In genomic region chr2:234467289-234467688, GRCh38 we compare ENCODE assay signal across 19 cellular contexts. TPM values are rescaled to one million over a fixed set of nuclear protein-coding genes. Genes with fewer than 3 reads are reported as not detected.
DNase-seq lines count a peak whose midpoint lies in the region; ATAC-seq, FAIRE-seq and TF ChIP-seq lines count a peak whose summit lies in the region.
"Had no signal": no experiment of that assay in that cellular context is flagged by ENCODE, and none has a peak within 500 bp of the region (broad histone marks: within the 10 kb centered on the region; RNA-seq: fewer than 3 reads in every experiment).

No MANE protein-coding gene starts in this region.

- POLR2A ChIA-PET in HepG2 (lab: Yijun Ruan, JAX), result no interaction called here

- H3K27ac ChIP-seq in HepG2 (ENCODE audit: extremely low read length, insufficient read depth, low read length) (no peak overlapping the region), right lobe of liver (no peak overlapping the region), prostate gland (no peak overlapping the region)
- H3K27ac ChIP-seq: esophagus muscularis mucosa, thoracic aorta had no signal

- no peak overlapping the region for H3K9ac ChIP-seq in HepG2 (ENCODE audit: insufficient read depth, low read depth, low read length)

- intact Hi-C loops in HepG2 (cut with micrococcal nuclease; ENCODE audit: unreplicated experiment), result no loop called here
- intact Hi-C loops in right lobe of liver (cut with DNase I), result no loop called here
- intact Hi-C loops in prostate gland (cut with DNase I), result no loop called here

- TF ChIP-seq EP300 in HepG2 (IDR thresholded peaks at IDR 0.05; ENCODE audit: low read depth in 2 of 2, low read length in 2 of 2) (no peak), HepG2 (CRISPR knock-in tag; IDR thresholded peaks at IDR 0.05; ENCODE audit: borderline replicate concordance) (no peak)

- DNase-seq in HepG2 (ENCODE audit: low spot score) (no peak), right lobe of liver (no peak), T-helper 17 cell (no peak), fibroblast of peridontal ligament (ENCODE audit: extremely low read depth) (peak; percentile 66), A172 (ENCODE audit: low spot score) (no peak), prostate gland (ENCODE audit: low spot score) (no peak), dedifferentiated amniotic fluid mesenchymal stem cell (ENCODE audit: extremely low spot score) (no peak)
- DNase-seq: activated CD4-positive, alpha-beta T cell treated with anti-CD3 and anti-CD28 coated beads, Interleukin-2, amount 10 ng/mL, durations not matched to agents 7 days and 5 days; activated T-cell treated with anti-CD3 and anti-CD28 coated beads, Interleukin-2, amount 50 U/mL, for 24 hours; amniotic stem cell; cortex of kidney; left ventricle myocardium superior; naive B cell; NCI-H1048; SIG-M5; T-helper 9 cell had no signal

- no peaks in the 10 kb centered on the region for H3K36me3 ChIP-seq in HepG2 (replicated peaks in 1 of 2; ENCODE audit: control insufficient read depth in 1 of 2, insufficient read depth in 2 of 2, low read length in 2 of 2)
- H3K36me3 ChIP-seq in right lobe of liver, result no peaks in the 10 kb centered on the region
- no peaks in the 10 kb centered on the region for H3K36me3 ChIP-seq in prostate gland
- H3K36me3 ChIP-seq: esophagus muscularis mucosa, thoracic aorta had no signal

- no peak for TF ChIP-seq POLR2A in HepG2 (IDR thresholded peaks at IDR 0.05; ENCODE audit: insufficient read depth in 1 of 2, low read depth in 2 of 2, low read length in 2 of 2)
- TF ChIP-seq POLR2A in right lobe of liver (IDR thresholded peaks at IDR 0.05), result no peak
- TF ChIP-seq POLR2A in prostate gland (IDR thresholded peaks at IDR 0.05), result no peak

- peaks cover 43% of the 10 kb centered on the region for H3K4me1 Mint-ChIP-seq in T-helper 17 cell

- H4K20me1 ChIP-seq in HepG2 (ENCODE audit: insufficient read depth, low read length), result no peaks in the 10 kb centered on the region

- BruUV-seq in HepG2 (replicated peaks; lab: Mats Ljungman, UMichigan), result no TSS peak

- H3K27ac Mint-ChIP-seq in T-helper 17 cell, result peak overlapping the region; percentile 100
- H3K27ac Mint-ChIP-seq: activated CD4-positive, alpha-beta T cell treated with anti-CD3 and anti-CD28 coated beads, Interleukin-2, amount 10 ng/mL, durations not matched to agents 7 days and 5 days; activated T-cell treated with anti-CD3 and anti-CD28 coated beads, Interleukin-2, amount 50 U/mL, for 24 hours; naive B cell had no signal

- H3K4me3 Mint-ChIP-seq in T-helper 17 cell, result no peak overlapping the region
- H3K4me3 Mint-ChIP-seq: activated CD4-positive, alpha-beta T cell treated with anti-CD3 and anti-CD28 coated beads, Interleukin-2, amount 10 ng/mL, durations not matched to agents 7 days and 5 days; activated T-cell treated with anti-CD3 and anti-CD28 coated beads, Interleukin-2, amount 50 U/mL, for 24 hours; naive B cell had no signal

- H2AFZ ChIP-seq in HepG2 (ENCODE audit: low read length), result no peak overlapping the region

- no peaks in the 10 kb centered on the region for H3K36me3 Mint-ChIP-seq in T-helper 17 cell (ENCODE audit: low read depth)
- H3K36me3 Mint-ChIP-seq: naive B cell had no signal

- no peaks in the 10 kb centered on the region for H3K27me3 Mint-ChIP-seq in T-helper 17 cell
- H3K27me3 Mint-ChIP-seq: activated CD4-positive, alpha-beta T cell treated with anti-CD3 and anti-CD28 coated beads, Interleukin-2, amount 10 ng/mL, durations not matched to agents 7 days and 5 days; activated T-cell treated with anti-CD3 and anti-CD28 coated beads, Interleukin-2, amount 50 U/mL, for 24 hours had no signal

- no peak overlapping the region for H3K4me2 ChIP-seq in HepG2 (ENCODE audit: low read depth, low read length)

- TF ChIP-seq CTCF in HepG2 (CRISPR knock-in tag; IDR thresholded peaks at IDR 0.05), result no peak
- TF ChIP-seq CTCF in right lobe of liver (IDR thresholded peaks at IDR 0.05), result no peak
- no peak for TF ChIP-seq CTCF in prostate gland (IDR thresholded peaks at IDR 0.05)

- WGBS in HepG2 (ENCODE audit: low lambda C conversion rate), result 19% methylated on average over 4 of the region's 4 CpGs
- WGBS in right lobe of liver (ENCODE audit: insufficient coverage, low coverage, low lambda C conversion rate, missing lambda C conversion rate), result 100% methylated on average over 2 of the region's 4 CpGs
- 92% methylated on average over 4 of the region's 4 CpGs for WGBS in prostate gland

- CTCF ChIA-PET in HepG2 (lab: Yijun Ruan, JAX; ENCODE audit: low intra/inter-chr PET ratio, low total read pairs), result no interaction called here

- H3K9me3 ChIP-seq in HepG2 (ENCODE audit: low read length) (no peaks in the 10 kb centered on the region), right lobe of liver (no peaks in the 10 kb centered on the region), T-helper 17 cell (ENCODE audit: control insufficient read depth, low read length, poor library complexity, severe bottlenecking) (no peaks in the 10 kb centered on the region), prostate gland (no peaks in the 10 kb centered on the region)
- H3K9me3 ChIP-seq: thoracic aorta had no signal

- peaks cover 0 to 18% of the 10 kb centered on the region in 2 experiments; a peak in 2 of 5 replicates for H3K27me3 ChIP-seq in HepG2 (ENCODE audit: control insufficient read depth in 1 of 2, insufficient read depth in 2 of 2, low read length in 2 of 2)
- no peaks in the 10 kb centered on the region for H3K27me3 ChIP-seq in right lobe of liver
- no peaks in the 10 kb centered on the region for H3K27me3 ChIP-seq in prostate gland (replicated peaks; ENCODE audit: insufficient read depth)

- H3K4me3 ChIP-seq in HepG2 (replicated peaks in 1 of 3; ENCODE audit: insufficient read depth in 1 of 3, low read depth in 2 of 3, low read length in 3 of 3), result no peak overlapping the region
- no peak overlapping the region for H3K4me3 ChIP-seq in right lobe of liver
- no peak overlapping the region for H3K4me3 ChIP-seq in prostate gland
- H3K4me3 ChIP-seq: esophagus muscularis mucosa, thoracic aorta had no signal

- no peak for FAIRE-seq in HepG2 (lab: Jason Lieb, UNC)

- no peak for TF ChIP-seq RAD21 in HepG2 (CRISPR knock-in tag; IDR thresholded peaks at IDR 0.05)

- H3K79me2 ChIP-seq in HepG2 (ENCODE audit: insufficient read depth, low read length), result no peaks in the 10 kb centered on the region

- ATAC-seq in HepG2, result no peak
- no peak for ATAC-seq in right lobe of liver
- ATAC-seq in T-helper 17 cell, result no peak
- no peak for ATAC-seq in HG03354 (IDR thresholded peaks at IDR 0.05; ENCODE audit: poor library complexity, severe bottlenecking, unreplicated experiment)

- H3K4me1 ChIP-seq in HepG2 (ENCODE audit: insufficient read depth, low read length) (peaks cover 8% of the 10 kb centered on the region; the same call in 1 of the 2 replicates), right lobe of liver (no peaks in the 10 kb centered on the region), prostate gland (replicated peaks) (peaks cover 4% of the 10 kb centered on the region)
- H3K4me1 ChIP-seq: esophagus muscularis mucosa had no signal

- in situ Hi-C loops in HepG2 (cut with HindIII; ENCODE audit: extremely low pct_ligation_motif_present, low pct_unique_long_range_greater_than_20kb), result no loop called here

TF ChIP-seq in HepG2, 621 proteins besides CTCF, POLR2A, EP300 and RAD21:
- TF ChIP-seq HDAC2 (CRISPR knock-in tag; IDR thresholded peaks at IDR 0.05), result no peak
- peak; percentile 96 for TF ChIP-seq ZNF12 (CRISPR knock-in tag; IDR thresholded peaks at IDR 0.05)

RNA-seq across cellular contexts. Expression of gene ARL4C, which starts 29.6 kb away (rescaled TPM):
- 0.15 and 0.21 TPM in 2 replicates for total RNA-seq in HepG2 (2016; rRNA removed; fragmentation: Illumina TruSeq; extraction: Trizol)
- not detected in 2 replicates for total RNA-seq in HepG2 (2016; cell fraction: cytosol; rRNA removed; fragmentation: Illumina TruSeq; extraction: Trizol; ENCODE audit: low read depth)
- total RNA-seq in HepG2 (2016; cell fraction: insoluble cytoplasmic fraction; rRNA removed; fragmentation: Illumina TruSeq; extraction: Trizol), result 0.12 and 0.15 TPM in 2 replicates
- total RNA-seq in HepG2 (2016; cell fraction: membrane; rRNA removed; fragmentation: Illumina TruSeq; extraction: Trizol), result 0.14 and 0.15 TPM in 2 replicates
- 0.16 and 0.25 TPM in 2 replicates for total RNA-seq in HepG2 (2016; cell fraction: nucleus; rRNA removed; fragmentation: Illumina TruSeq; extraction: Trizol)
- polyA plus RNA-seq in HepG2 (2011; rRNA removed), result 0.07 and 0.08 TPM in 2 replicates
- 0.05 and 0.09 TPM in 2 replicates for polyA plus RNA-seq in HepG2 (2011; cell fraction: cytosol; rRNA removed)
- polyA plus RNA-seq in HepG2 (2011; cell fraction: nucleus; rRNA removed), result 0.06 and 0.14 TPM in 2 replicates
- polyA plus RNA-seq in HepG2 (2012), result 0.05 TPM in 1 of 2 replicates, not detected in the other
- polyA plus RNA-seq in HepG2 (2016; cell fraction: cytosol; fragmentation: Illumina TruSeq; extraction: Trizol; ENCODE audit: low read depth), result 0.03 and 0.06 TPM in 2 replicates
- 0.19 and 0.28 TPM in 2 replicates for polyA plus RNA-seq in HepG2 (2016; cell fraction: insoluble cytoplasmic fraction; fragmentation: Illumina TruSeq; extraction: Trizol; ENCODE audit: low read depth)
- 0.09 and 0.15 TPM in 2 replicates for polyA plus RNA-seq in HepG2 (2016; cell fraction: membrane; fragmentation: Illumina TruSeq; extraction: Trizol; ENCODE audit: low read depth)
- polyA plus RNA-seq in HepG2 (2016; cell fraction: nucleus; fragmentation: Illumina TruSeq; extraction: Trizol; ENCODE audit: insufficient read depth, low read depth), result 0.21 and 0.36 TPM in 2 replicates
- not detected in 2 replicates for polyA minus RNA-seq in HepG2 (2011; rRNA and poly(A)+ RNA removed; ENCODE audit: low replicate concordance)
- polyA minus RNA-seq in HepG2 (2011; cell fraction: cytosol; rRNA and poly(A)+ RNA removed), result not detected in 2 replicates
- not detected in 2 replicates for polyA minus RNA-seq in HepG2 (2011; cell fraction: nucleus; rRNA and poly(A)+ RNA removed)
- 1 to 10 TPM; 1.4 to 9.4 (median 2.5) TPM for total RNA-seq in right lobe of liver
- total RNA-seq in T-helper 17 cell, result 100 to 1,000 TPM; 365 to 393 TPM
- total RNA-seq in A172 (2014; rRNA removed; shearing (Covaris generic)), result 72.2 and 79.6 TPM in 2 replicates
- 10 to 100 TPM in 1 of 2 donors, 1 to 10 TPM in 1; 8.5 to 20.5 TPM for total RNA-seq in prostate gland
